1 cellular context compared by ENCODE assay signal in the genomic region with DNA sequence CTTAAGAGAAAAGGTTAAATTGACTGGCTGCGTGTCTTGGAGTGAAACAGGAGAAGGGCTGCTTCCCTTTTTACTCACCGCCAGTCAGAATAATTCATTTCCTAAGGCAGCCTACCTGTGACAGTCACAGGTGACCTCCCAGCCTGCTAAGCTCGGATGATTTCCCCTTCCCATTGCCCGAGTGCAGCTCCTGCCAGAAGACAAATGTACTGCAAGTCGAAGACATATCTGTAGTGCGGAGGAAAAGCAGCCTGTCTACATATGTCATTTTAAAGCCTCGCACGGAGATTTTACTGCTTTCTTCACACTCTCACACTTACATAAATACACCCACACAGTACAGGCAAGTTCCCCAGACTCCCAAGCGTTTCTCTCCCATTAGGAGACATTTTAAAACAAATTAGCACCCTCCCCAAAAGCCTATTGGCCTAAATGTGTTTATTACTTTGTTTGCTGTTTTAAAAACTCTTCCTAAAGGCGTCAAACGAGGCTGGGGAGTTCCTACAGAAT.
A peak's percentile ranks its signal among the peaks of the same experiment; 100 is the strongest.
TF ChIP-seq lines count a peak whose summit lies in the region.

No MANE protein-coding gene starts in this region.

TF ChIP-seq in GM12878, 131 proteins besides CTCF, POLR2A, EP300 and RAD21 (continued from another document and continues in another):
- TF ChIP-seq, protein P1, sequence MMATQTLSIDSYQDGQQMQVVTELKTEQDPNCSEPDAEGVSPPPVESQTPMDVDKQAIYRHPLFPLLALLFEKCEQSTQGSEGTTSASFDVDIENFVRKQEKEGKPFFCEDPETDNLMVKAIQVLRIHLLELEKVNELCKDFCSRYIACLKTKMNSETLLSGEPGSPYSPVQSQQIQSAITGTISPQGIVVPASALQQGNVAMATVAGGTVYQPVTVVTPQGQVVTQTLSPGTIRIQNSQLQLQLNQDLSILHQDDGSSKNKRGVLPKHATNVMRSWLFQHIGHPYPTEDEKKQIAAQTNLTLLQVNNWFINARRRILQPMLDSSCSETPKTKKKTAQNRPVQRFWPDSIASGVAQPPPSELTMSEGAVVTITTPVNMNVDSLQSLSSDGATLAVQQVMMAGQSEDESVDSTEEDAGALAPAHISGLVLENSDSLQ (IDR thresholded peaks at IDR 0.05) = peak; percentile 51; the same call in 1 of the 2 replicates
- TF ChIP-seq TCF3 (IDR thresholded peaks at IDR 0.05; ENCODE audit: borderline replicate concordance, insufficient read depth, low read depth, low read length) (peak; percentile 68; the same call in 1 of the 2 replicates), TCF12 (IDR thresholded peaks at IDR 0.05; ENCODE audit: low read depth, low read length) (0 out of 2 replicates have a peak, but pooled peaks have one; percentile 29), TCF7 (IDR thresholded peaks at IDR 0.05; ENCODE audit: borderline replicate concordance) (no peak), NFIC (IDR thresholded peaks at IDR 0.05; ENCODE audit: low read depth, low read length) (no peak), RB1 (IDR thresholded peaks at IDR 0.05; ENCODE audit: borderline replicate concordance) (no peak), ATF2 (IDR thresholded peaks at IDR 0.05; ENCODE audit: low read length) (peak; percentile 60), ATF3 (IDR thresholded peaks at IDR 0.05; ENCODE audit: borderline replicate concordance, extremely low read depth, low read depth, low read length) (no peak), POU2F2 (IDR thresholded peaks at IDR 0.05; ENCODE audit: borderline replicate concordance, low read depth, low read length) (peak; percentile 81; the same call in 2 of the 3 replicates), MTA2 (IDR thresholded peaks at IDR 0.05; ENCODE audit: low read depth) (0 out of 2 replicates have a peak, but pooled peaks have one; percentile 19), ZBED1 (IDR thresholded peaks at IDR 0.05; ENCODE audit: borderline replicate concordance) (no peak), NFXL1 (IDR thresholded peaks at IDR 0.05; ENCODE audit: borderline replicate concordance) (no peak), IKZF2 (IDR thresholded peaks at IDR 0.05) (peak; percentile 17 to 32; a peak in 2 of 4 replicates), HCFC1 (IDR thresholded peaks at IDR 0.05; ENCODE audit: low read length) (no peak), PAX5 (IDR thresholded peaks at IDR 0.05; ENCODE audit: borderline replicate concordance, low read depth, low read length) (peak; percentile 93), JUND (IDR thresholded peaks at IDR 0.05; ENCODE audit: low read depth, low read length) (no peak), MEF2A (IDR thresholded peaks at IDR 0.05; ENCODE audit: insufficient read depth, low read depth, low read length) (peak; percentile 62; the same call in 1 of the 2 replicates), NR2F1 (conservative IDR thresholded peaks at IDR 0.05) (0 out of 2 replicates have a peak, but pooled peaks have one; percentile 17), POLR2AphosphoS2 (IDR thresholded peaks at IDR 0.05; ENCODE audit: low read depth, low read length) (no peak), MTA3 (IDR thresholded peaks at IDR 0.05; ENCODE audit: borderline replicate concordance, low read length) (peak; percentile 59; the same call in 1 of the 2 replicates), PRDM15 (CRISPR knock-in tag; IDR thresholded peaks at IDR 0.05) (no peak), BCL11A (IDR thresholded peaks at IDR 0.05; ENCODE audit: low read depth, low read length) (peak; percentile 74), ETV6 (conservative IDR thresholded peaks at IDR 0.05 in 1 of 2, IDR thresholded peaks at IDR 0.05 in 1 of 2; ENCODE audit: borderline replicate concordance in 1 of 2, low read depth in 1 of 2) (peak in 1 of 2 experiments; percentile 62; a peak in 1 of 4 replicates), FOXK2 (IDR thresholded peaks at IDR 0.05) (no peak), GATAD2B (conservative IDR thresholded peaks at IDR 0.05; ENCODE audit: low read depth) (no peak), CEBPB (IDR thresholded peaks at IDR 0.05; ENCODE audit: borderline replicate concordance in 1 of 2, low read depth in 2 of 2, low read length in 2 of 2) (0 out of 4 replicates have a peak, but pooled peaks of 1 of the 2 experiments have one; percentile 53), ZSCAN29 (IDR thresholded peaks at IDR 0.05) (no peak), PAX8 (IDR thresholded peaks at IDR 0.05) (no peak), CREB1 (IDR thresholded peaks at IDR 0.05; ENCODE audit: low read depth) (0 out of 2 replicates have a peak, but pooled peaks have one; percentile 26), BMI1 (IDR thresholded peaks at IDR 0.05; ENCODE audit: borderline replicate concordance) (no peak), JUNB (IDR thresholded peaks at IDR 0.05) (peak; percentile 63), IRF4 (IDR thresholded peaks at IDR 0.05; ENCODE audit: low read depth, low read length) (peak; percentile 77; the same call in 1 of the 2 replicates), CHD2 (IDR thresholded peaks at IDR 0.05; ENCODE audit: borderline replicate concordance, low read depth, low read length) (0 out of 2 replicates have a peak, but pooled peaks have one; percentile 17)
- TF ChIP-seq, protein P2, sequence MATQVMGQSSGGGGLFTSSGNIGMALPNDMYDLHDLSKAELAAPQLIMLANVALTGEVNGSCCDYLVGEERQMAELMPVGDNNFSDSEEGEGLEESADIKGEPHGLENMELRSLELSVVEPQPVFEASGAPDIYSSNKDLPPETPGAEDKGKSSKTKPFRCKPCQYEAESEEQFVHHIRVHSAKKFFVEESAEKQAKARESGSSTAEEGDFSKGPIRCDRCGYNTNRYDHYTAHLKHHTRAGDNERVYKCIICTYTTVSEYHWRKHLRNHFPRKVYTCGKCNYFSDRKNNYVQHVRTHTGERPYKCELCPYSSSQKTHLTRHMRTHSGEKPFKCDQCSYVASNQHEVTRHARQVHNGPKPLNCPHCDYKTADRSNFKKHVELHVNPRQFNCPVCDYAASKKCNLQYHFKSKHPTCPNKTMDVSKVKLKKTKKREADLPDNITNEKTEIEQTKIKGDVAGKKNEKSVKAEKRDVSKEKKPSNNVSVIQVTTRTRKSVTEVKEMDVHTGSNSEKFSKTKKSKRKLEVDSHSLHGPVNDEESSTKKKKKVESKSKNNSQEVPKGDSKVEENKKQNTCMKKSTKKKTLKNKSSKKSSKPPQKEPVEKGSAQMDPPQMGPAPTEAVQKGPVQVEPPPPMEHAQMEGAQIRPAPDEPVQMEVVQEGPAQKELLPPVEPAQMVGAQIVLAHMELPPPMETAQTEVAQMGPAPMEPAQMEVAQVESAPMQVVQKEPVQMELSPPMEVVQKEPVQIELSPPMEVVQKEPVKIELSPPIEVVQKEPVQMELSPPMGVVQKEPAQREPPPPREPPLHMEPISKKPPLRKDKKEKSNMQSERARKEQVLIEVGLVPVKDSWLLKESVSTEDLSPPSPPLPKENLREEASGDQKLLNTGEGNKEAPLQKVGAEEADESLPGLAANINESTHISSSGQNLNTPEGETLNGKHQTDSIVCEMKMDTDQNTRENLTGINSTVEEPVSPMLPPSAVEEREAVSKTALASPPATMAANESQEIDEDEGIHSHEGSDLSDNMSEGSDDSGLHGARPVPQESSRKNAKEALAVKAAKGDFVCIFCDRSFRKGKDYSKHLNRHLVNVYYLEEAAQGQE (IDR thresholded peaks at IDR 0.05; ENCODE audit: low read depth, low read length) = no peak
- TF ChIP-seq, protein P3, sequence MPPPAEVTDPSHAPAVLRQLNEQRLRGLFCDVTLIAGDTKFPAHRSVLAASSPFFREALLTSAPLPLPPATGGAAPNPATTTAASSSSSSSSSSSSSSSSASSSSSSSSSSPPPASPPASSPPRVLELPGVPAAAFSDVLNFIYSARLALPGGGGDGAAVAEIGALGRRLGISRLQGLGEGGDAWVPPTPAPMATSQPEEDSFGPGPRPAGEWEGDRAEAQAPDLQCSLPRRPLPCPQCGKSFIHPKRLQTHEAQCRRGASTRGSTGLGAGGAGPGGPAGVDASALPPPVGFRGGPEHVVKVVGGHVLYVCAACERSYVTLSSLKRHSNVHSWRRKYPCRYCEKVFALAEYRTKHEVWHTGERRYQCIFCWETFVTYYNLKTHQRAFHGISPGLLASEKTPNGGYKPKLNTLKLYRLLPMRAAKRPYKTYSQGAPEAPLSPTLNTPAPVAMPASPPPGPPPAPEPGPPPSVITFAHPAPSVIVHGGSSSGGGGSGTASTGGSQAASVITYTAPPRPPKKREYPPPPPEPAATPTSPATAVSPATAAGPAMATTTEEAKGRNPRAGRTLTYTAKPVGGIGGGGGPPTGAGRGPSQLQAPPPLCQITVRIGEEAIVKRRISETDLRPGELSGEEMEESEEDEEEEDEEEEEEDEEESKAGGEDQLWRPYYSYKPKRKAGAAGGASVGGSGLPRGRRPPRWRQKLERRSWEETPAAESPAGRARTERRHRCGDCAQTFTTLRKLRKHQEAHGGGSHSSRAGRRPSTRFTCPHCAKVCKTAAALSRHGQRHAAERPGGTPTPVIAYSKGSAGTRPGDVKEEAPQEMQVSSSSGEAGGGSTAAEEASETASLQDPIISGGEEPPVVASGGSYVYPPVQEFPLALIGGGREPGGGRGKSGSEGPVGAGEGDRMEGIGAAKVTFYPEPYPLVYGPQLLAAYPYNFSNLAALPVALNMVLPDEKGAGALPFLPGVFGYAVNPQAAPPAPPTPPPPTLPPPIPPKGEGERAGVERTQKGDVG (CRISPR knock-in tag; IDR thresholded peaks at IDR 0.05) = no peak
- TF ChIP-seq, protein P4, sequence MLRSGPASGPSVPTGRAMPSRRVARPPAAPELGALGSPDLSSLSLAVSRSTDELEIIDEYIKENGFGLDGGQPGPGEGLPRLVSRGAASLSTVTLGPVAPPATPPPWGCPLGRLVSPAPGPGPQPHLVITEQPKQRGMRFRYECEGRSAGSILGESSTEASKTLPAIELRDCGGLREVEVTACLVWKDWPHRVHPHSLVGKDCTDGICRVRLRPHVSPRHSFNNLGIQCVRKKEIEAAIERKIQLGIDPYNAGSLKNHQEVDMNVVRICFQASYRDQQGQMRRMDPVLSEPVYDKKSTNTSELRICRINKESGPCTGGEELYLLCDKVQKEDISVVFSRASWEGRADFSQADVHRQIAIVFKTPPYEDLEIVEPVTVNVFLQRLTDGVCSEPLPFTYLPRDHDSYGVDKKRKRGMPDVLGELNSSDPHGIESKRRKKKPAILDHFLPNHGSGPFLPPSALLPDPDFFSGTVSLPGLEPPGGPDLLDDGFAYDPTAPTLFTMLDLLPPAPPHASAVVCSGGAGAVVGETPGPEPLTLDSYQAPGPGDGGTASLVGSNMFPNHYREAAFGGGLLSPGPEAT (IDR thresholded peaks at IDR 0.05; ENCODE audit: low read depth) = 0 out of 2 replicates have a peak, but pooled peaks have one; percentile 18
- TF ChIP-seq, protein P5, sequence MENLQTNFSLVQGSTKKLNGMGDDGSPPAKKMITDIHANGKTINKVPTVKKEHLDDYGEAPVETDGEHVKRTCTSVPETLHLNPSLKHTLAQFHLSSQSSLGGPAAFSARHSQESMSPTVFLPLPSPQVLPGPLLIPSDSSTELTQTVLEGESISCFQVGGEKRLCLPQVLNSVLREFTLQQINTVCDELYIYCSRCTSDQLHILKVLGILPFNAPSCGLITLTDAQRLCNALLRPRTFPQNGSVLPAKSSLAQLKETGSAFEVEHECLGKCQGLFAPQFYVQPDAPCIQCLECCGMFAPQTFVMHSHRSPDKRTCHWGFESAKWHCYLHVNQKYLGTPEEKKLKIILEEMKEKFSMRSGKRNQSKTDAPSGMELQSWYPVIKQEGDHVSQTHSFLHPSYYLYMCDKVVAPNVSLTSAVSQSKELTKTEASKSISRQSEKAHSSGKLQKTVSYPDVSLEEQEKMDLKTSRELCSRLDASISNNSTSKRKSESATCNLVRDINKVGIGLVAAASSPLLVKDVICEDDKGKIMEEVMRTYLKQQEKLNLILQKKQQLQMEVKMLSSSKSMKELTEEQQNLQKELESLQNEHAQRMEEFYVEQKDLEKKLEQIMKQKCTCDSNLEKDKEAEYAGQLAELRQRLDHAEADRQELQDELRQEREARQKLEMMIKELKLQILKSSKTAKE (IDR thresholded peaks at IDR 0.05; ENCODE audit: low read depth, poor library complexity, severe bottlenecking) = no peak
- TF ChIP-seq, protein P6, sequence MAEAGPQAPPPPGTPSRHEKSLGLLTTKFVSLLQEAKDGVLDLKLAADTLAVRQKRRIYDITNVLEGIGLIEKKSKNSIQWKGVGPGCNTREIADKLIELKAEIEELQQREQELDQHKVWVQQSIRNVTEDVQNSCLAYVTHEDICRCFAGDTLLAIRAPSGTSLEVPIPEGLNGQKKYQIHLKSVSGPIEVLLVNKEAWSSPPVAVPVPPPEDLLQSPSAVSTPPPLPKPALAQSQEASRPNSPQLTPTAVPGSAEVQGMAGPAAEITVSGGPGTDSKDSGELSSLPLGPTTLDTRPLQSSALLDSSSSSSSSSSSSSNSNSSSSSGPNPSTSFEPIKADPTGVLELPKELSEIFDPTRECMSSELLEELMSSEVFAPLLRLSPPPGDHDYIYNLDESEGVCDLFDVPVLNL (IDR thresholded peaks at IDR 0.05; ENCODE audit: low read depth, low read length) = no peak
